ENCODE assay signal across 23 cellular contexts in the genomic region with DNA sequence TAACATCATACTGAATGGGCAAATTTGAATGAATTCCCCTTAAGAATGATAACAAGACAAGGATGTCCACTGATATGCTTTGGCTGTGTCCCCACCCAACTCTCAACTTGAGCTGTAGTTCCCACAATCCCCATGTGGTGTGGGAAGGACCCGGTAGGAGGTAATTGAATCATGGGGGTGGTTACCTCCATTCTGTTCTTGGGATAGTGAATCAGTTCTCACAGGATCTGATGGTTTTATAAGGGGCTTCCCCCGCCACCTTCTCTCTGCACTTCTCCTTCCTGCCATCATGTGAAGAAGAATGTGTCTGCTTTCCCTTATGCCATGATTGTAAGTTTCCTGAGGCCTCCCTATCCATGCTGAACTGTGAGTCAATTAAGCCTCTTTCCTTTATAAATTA. TPM values are rescaled to one million over a fixed set of nuclear protein-coding genes. Genes with fewer than 3 reads are reported as not detected.
DNase-seq lines count a peak whose midpoint lies in the region; ATAC-seq, FAIRE-seq and TF ChIP-seq lines count a peak whose summit lies in the region.
"Had no signal": no experiment of that assay in that cellular context is flagged by ENCODE, and none has a peak within 500 bp of the region (broad histone marks: within the 10 kb centered on the region; RNA-seq: fewer than 3 reads in every experiment).

No MANE protein-coding gene starts in this region.

- CTCF ChIA-PET in activated CD4-positive, alpha-beta T cell treated with anti-CD3 and anti-CD28 coated beads for 36 hours (lab: Charles Lee), result no interaction called here

- H3K27me3 Mint-ChIP-seq in activated CD4-positive, alpha-beta T cell treated with anti-CD3 and anti-CD28 coated beads for 36 hours, result no peaks in the 10 kb centered on the region
- H3K27me3 Mint-ChIP-seq: B cell; CD4-positive, CD25-positive, alpha-beta regulatory T cell had no signal

- peaks cover 54% of the 10 kb centered on the region for H3K36me3 Mint-ChIP-seq in activated CD4-positive, alpha-beta T cell treated with anti-CD3 and anti-CD28 coated beads for 36 hours (ENCODE audit: low read depth)

- H3K27ac Mint-ChIP-seq in activated CD4-positive, alpha-beta T cell treated with anti-CD3 and anti-CD28 coated beads for 36 hours, result no peak overlapping the region
- H3K27ac Mint-ChIP-seq: B cell; CD8-positive, alpha-beta T cell had no signal

- intact Hi-C loops in activated CD4-positive, alpha-beta T cell treated with anti-CD3 and anti-CD28 coated beads for 36 hours (cut with DNase I, micrococcal nuclease), result no loop called here

- DNase-seq in activated CD4-positive, alpha-beta T cell treated with anti-CD3 and anti-CD28 coated beads for 36 hours, result no peak
- DNase-seq in activated CD4-positive, alpha-beta T cell treated with anti-CD3 and anti-CD28 coated beads, Interleukin-2, amount 50 U/mL, for 48 hours, result no peak
- DNase-seq in GM12892 (ENCODE audit: insufficient read length), result no peak
- DNase-seq in HTR-8/SVneo (ENCODE audit: insufficient read length, low spot score), result no peak
- DNase-seq in choroid plexus epithelial cell (ENCODE audit: low read depth), result peak; percentile 2
- DNase-seq in DMS53 treated with DMSO at 0.1 percent for 48 hours (lab: John Stamatoyannopoulos, UW; ENCODE audit: unreplicated experiment), result no peak
- DNase-seq: Caco-2; CD4-positive, CD25-positive, alpha-beta regulatory T cell; CD8-positive, alpha-beta T cell; DMS153; DMS79; EL; GDM1; H9 had no signal

- TF ChIP-seq CTCF in choroid plexus epithelial cell (conservative IDR thresholded peaks at IDR 0.05; ENCODE audit: low read depth, low read length), result no peak

- no peak overlapping the region for H3K4me3 ChIP-seq in choroid plexus epithelial cell (ENCODE audit: low read depth, low read length)
- H3K4me3 ChIP-seq: BLaER1, GM12878 had no signal

- TF ChIP-seq POLR2A in GM12892 (IDR thresholded peaks at IDR 0.05; ENCODE audit: low read depth, low read length), result no peak

- peaks cover 5% of the 10 kb centered on the region for H3K9me3 Mint-ChIP-seq in activated CD4-positive, alpha-beta T cell treated with anti-CD3 and anti-CD28 coated beads for 36 hours (ENCODE audit: low read depth)

- peaks cover 17% of the 10 kb centered on the region for H3K4me1 Mint-ChIP-seq in activated CD4-positive, alpha-beta T cell treated with anti-CD3 and anti-CD28 coated beads for 36 hours
- H3K4me1 Mint-ChIP-seq: B cell had no signal

- ATAC-seq in activated CD4-positive, alpha-beta T cell treated with anti-CD3 and anti-CD28 coated beads for 36 hours, result peak; percentile 33
- ATAC-seq in GM18907 (IDR thresholded peaks at IDR 0.05; ENCODE audit: unreplicated experiment), result no peak
- ATAC-seq in GM21367 (IDR thresholded peaks at IDR 0.05; ENCODE audit: unreplicated experiment), result no peak
- ATAC-seq: CD8-positive, alpha-beta T cell; GM12878; HCT116 had no signal

- peak; percentile 72 for FAIRE-seq in GM12892 (lab: Jason Lieb, UNC)
- FAIRE-seq in HTR-8/SVneo (lab: Jason Lieb, UNC), result peak; percentile 93
- FAIRE-seq: A204.1, GM12878, GM19239 had no signal

- H3K4me3 Mint-ChIP-seq in activated CD4-positive, alpha-beta T cell treated with anti-CD3 and anti-CD28 coated beads for 36 hours, result no peak overlapping the region
- H3K4me3 Mint-ChIP-seq: B cell; CD4-positive, CD25-positive, alpha-beta regulatory T cell; CD8-positive, alpha-beta T cell; H9 had no signal

- POLR2A ChIA-PET in activated CD4-positive, alpha-beta T cell treated with anti-CD3 and anti-CD28 coated beads for 36 hours (lab: Charles Lee), result no interaction called here

RNA-seq across cellular contexts. Expression of gene MED6, which starts 29.3 kb away (rescaled TPM):
- total RNA-seq in activated CD4-positive, alpha-beta T cell treated with anti-CD3 and anti-CD28 coated beads for 36 hours, result 10 to 100 TPM; 51.2 to 56.1 TPM
- polyA plus RNA-seq in GM12892 (2012; ENCODE audit: missing spikeins), result 47.6 TPM

RNA-seq across cellular contexts. Expression of gene ADAM20, which starts 36.3 kb away (rescaled TPM):
- total RNA-seq in activated CD4-positive, alpha-beta T cell treated with anti-CD3 and anti-CD28 coated beads for 36 hours, result under 1 TPM; 0.14 to 0.23 TPM
- polyA plus RNA-seq in GM12892 (2012; ENCODE audit: missing spikeins), result 0.19 TPM
- total RNA-seq: H4 had no signal
- polyA plus RNA-seq: CD4-positive, CD25-positive, alpha-beta regulatory T cell had no signal
